ENCODE assay signal across 27 cellular contexts in genomic region chr12:119994892-119995658, GRCh38. TPM values are rescaled to one million over a fixed set of nuclear protein-coding genes. Genes with fewer than 3 reads are reported as not detected.
DNase-seq lines count a peak whose midpoint lies in the region; ATAC-seq and TF ChIP-seq lines count a peak whose summit lies in the region.
"Had no signal": no experiment of that assay in that cellular context is flagged by ENCODE, and none has a peak within 500 bp of the region (broad histone marks: within the 10 kb centered on the region; RNA-seq: fewer than 3 reads in every experiment).

No MANE protein-coding gene starts in this region.

- H2AFZ ChIP-seq in Karpas-422 (ENCODE audit: low read length): no peak overlapping the region

- H3K4me3 Mint-ChIP-seq in activated naive CD4-positive, alpha-beta T cell treated with anti-CD3 and anti-CD28 coated beads for 36 hours: no peak overlapping the region
- no peak overlapping the region for H3K4me3 Mint-ChIP-seq in T-helper 17 cell
- H3K4me3 Mint-ChIP-seq: stimulated activated memory B cell treated with anti-CD40 and anti-IgM and Interleukin-4, amounts not matched to agents 10 μg/mL and 1 μg/mL and 100 μg/mL, for 72 hours had no signal

- peaks cover 81% of the 10 kb centered on the region for H3K79me2 ChIP-seq in Karpas-422 (ENCODE audit: low read length)

- H3K27ac ChIP-seq in Karpas-422 (ENCODE audit: low read length) (peak overlapping the region; percentile 91), thyroid gland (no peak overlapping the region)
- H3K27ac ChIP-seq: epithelial cell of prostate, left ventricle myocardium inferior, neutrophil, upper lobe of left lung had no signal

- peaks cover 77% of the 10 kb centered on the region for H3K36me3 Mint-ChIP-seq in activated naive CD4-positive, alpha-beta T cell treated with anti-CD3 and anti-CD28 coated beads for 36 hours (ENCODE audit: low read depth)
- H3K36me3 Mint-ChIP-seq in T-helper 17 cell (ENCODE audit: low read depth): peaks cover 11% of the 10 kb centered on the region

- H3K4me1 ChIP-seq in Karpas-422 (ENCODE audit: low read length): peaks cover 49% of the 10 kb centered on the region
- peaks cover 10 to 13% of the 10 kb centered on the region in 2 donors for H3K4me1 ChIP-seq in thyroid gland

- H3K4me3 ChIP-seq in Karpas-422 (ENCODE audit: low read length): peak overlapping the region; percentile 18
- H3K4me3 ChIP-seq in thyroid gland (replicated peaks in 1 of 3): no peak overlapping the region
- H3K4me3 ChIP-seq: left ventricle myocardium inferior, upper lobe of left lung had no signal

- peak overlapping the region; percentile 24 for H3K27ac Mint-ChIP-seq in activated naive CD4-positive, alpha-beta T cell treated with anti-CD3 and anti-CD28 coated beads for 36 hours
- peak overlapping the region; percentile 66 for H3K27ac Mint-ChIP-seq in T-helper 17 cell
- H3K27ac Mint-ChIP-seq: progenitor cell of endocrine pancreas; stimulated activated memory B cell treated with anti-CD40 and anti-IgM and Interleukin-4, amounts not matched to agents 10 μg/mL and 1 μg/mL and 100 μg/mL, for 72 hours had no signal

- 0 out of 2 replicates have a peak, but pooled peaks cover 1% of the 10 kb centered on the region for H4K20me1 ChIP-seq in Karpas-422 (ENCODE audit: insufficient read depth, low read depth, low read length)

- no peaks in the 10 kb centered on the region for H3K9me3 Mint-ChIP-seq in activated naive CD4-positive, alpha-beta T cell treated with anti-CD3 and anti-CD28 coated beads for 36 hours
- H3K9me3 Mint-ChIP-seq: stimulated activated memory B cell treated with anti-CD40 and anti-IgM and Interleukin-4, amounts not matched to agents 10 μg/mL and 1 μg/mL and 100 μg/mL, for 72 hours had no signal

- H3K9me3 ChIP-seq in Karpas-422 (ENCODE audit: low read length) (no peaks in the 10 kb centered on the region), T-helper 17 cell (ENCODE audit: control insufficient read depth, low read length, poor library complexity, severe bottlenecking) (no peaks in the 10 kb centered on the region), thyroid gland (no peaks in the 10 kb centered on the region)
- H3K9me3 ChIP-seq: Caco-2, left ventricle myocardium inferior, neutrophil, upper lobe of left lung had no signal

- H3K9ac ChIP-seq in Karpas-422 (ENCODE audit: low read length): peak overlapping the region; percentile 6; the same call in 1 of the 2 replicates

- H3K4me2 ChIP-seq in Karpas-422 (ENCODE audit: low read depth, low read length, poor library complexity, severe bottlenecking): peak overlapping the region; percentile 56

- CTCF ChIA-PET in activated naive CD4-positive, alpha-beta T cell treated with anti-CD3 and anti-CD28 coated beads for 36 hours (lab: Charles Lee): no interaction called here

- DNase-seq in activated naive CD4-positive, alpha-beta T cell treated with anti-CD3 and anti-CD28 coated beads for 36 hours: no peak
- no peak for DNase-seq in activated naive CD4-positive, alpha-beta T cell treated with Interleukin-2 at 50 U/mL for 16 hours
- peak; percentile 51 for DNase-seq in Karpas-422
- no peak for DNase-seq in T-helper 17 cell
- DNase-seq in thyroid gland: peak; percentile 25 to 29
- no peak for DNase-seq in NCI-H146 treated with DMSO at 0.1 percent for 48 hours (lab: John Stamatoyannopoulos, UW; ENCODE audit: unreplicated experiment)
- no peak for DNase-seq in GM19240 (ENCODE audit: insufficient read length, low spot score)
- DNase-seq: activated CD4-positive, CD25-positive, alpha-beta regulatory T cell treated with anti-CD3 and anti-CD28 coated beads, Interleukin-2, amount 50 U/mL, for 72 hours; activated CD8-positive, alpha-beta memory T cell treated with anti-CD3 and anti-CD28 coated beads for 24 hours; activated naive CD4-positive, alpha-beta T cell; activated T-cell treated with anti-CD3 and anti-CD28 coated beads, Interleukin-2, amount 50 U/mL, for 1 hour; anterior cingulate cortex; C1 segment of cervical spinal cord; Caco-2; DND-41; left ventricle myocardium inferior; mesendoderm; NCI-H1092; NCI-H187; stimulated activated CD4-positive, alpha-beta T cell treated with anti-CD3 and anti-CD28 coated beads, Interleukin-4, amount 100 ng/mL, for 4 hours; substantia nigra had no signal

- TF ChIP-seq POLR2A in thyroid gland (IDR thresholded peaks at IDR 0.05): no peak

- peaks cover 76% of the 10 kb centered on the region for H3K4me1 Mint-ChIP-seq in activated naive CD4-positive, alpha-beta T cell treated with anti-CD3 and anti-CD28 coated beads for 36 hours (ENCODE audit: low read depth)
- H3K4me1 Mint-ChIP-seq in T-helper 17 cell: peaks cover 22% of the 10 kb centered on the region

- H3K27me3 ChIP-seq in Karpas-422 (ENCODE audit: low read length) (no peaks in the 10 kb centered on the region), thyroid gland (no peaks in the 10 kb centered on the region)

- no peak for ATAC-seq in T-helper 17 cell
- ATAC-seq: sciatic nerve; stimulated activated memory B cell treated with anti-CD40 and anti-IgM and Interleukin-4, amounts not matched to agents 10 μg/mL and 1 μg/mL and 100 μg/mL, for 72 hours had no signal

- no peak for TF ChIP-seq CTCF in thyroid gland (IDR thresholded peaks at IDR 0.05)

- intact Hi-C loops in activated naive CD4-positive, alpha-beta T cell treated with anti-CD3 and anti-CD28 coated beads for 36 hours (cut with micrococcal nuclease): loop anchor here (5.0 kb wide), 1 partner anchor 1037 kb away; no protein-coding TSS in a partner anchor
- intact Hi-C loops in thyroid gland (cut with DNase I): no loop called here

- H3K27me3 Mint-ChIP-seq in activated naive CD4-positive, alpha-beta T cell treated with anti-CD3 and anti-CD28 coated beads for 36 hours (ENCODE audit: low read depth): no peaks in the 10 kb centered on the region
- H3K27me3 Mint-ChIP-seq in T-helper 17 cell: no peaks in the 10 kb centered on the region
- H3K27me3 Mint-ChIP-seq: stimulated activated memory B cell treated with anti-CD40 and anti-IgM and Interleukin-4, amounts not matched to agents 10 μg/mL and 1 μg/mL and 100 μg/mL, for 72 hours had no signal

- peaks cover 29% of the 10 kb centered on the region for H3K36me3 ChIP-seq in Karpas-422 (ENCODE audit: insufficient read depth, low read length)
- no peaks in the 10 kb centered on the region for H3K36me3 ChIP-seq in thyroid gland
- H3K36me3 ChIP-seq: left ventricle myocardium inferior, neutrophil, upper lobe of left lung had no signal

- no peaks in the 10 kb centered on the region for H3K9me2 ChIP-seq in Karpas-422 (replicated peaks; ENCODE audit: insufficient read depth, low read length)

- 43 to 52% methylated on average over 3 of the region's 3 CpGs for WGBS in thyroid gland, 2 donors

RNA-seq across cellular contexts. Expression of gene BICDL1, which starts 6.0 kb away (rescaled TPM):
- total RNA-seq in activated naive CD4-positive, alpha-beta T cell treated with anti-CD3 and anti-CD28 coated beads for 36 hours: 100 to 1,000 TPM; 128 to 133 TPM
- total RNA-seq in Karpas-422 (2014; rRNA removed; shearing (Covaris generic); ENCODE audit: low replicate concordance): 28.5 and 57.6 TPM in 2 replicates
- total RNA-seq in T-helper 17 cell: 100 to 1,000 TPM; 135 to 146 TPM
- total RNA-seq in thyroid gland: 10 to 100 TPM; 10.5 to 81.8 (median 48.1) TPM

Comparison
In these comparisons a context has a peak if more than half of its experiments do, and no peak if none do; other contexts are left out.
1. DNase-seq: peak in Karpas-422 (single experiment) and thyroid gland (2 of 2); none in activated naive CD4-positive, alpha-beta T cell treated with anti-CD3 and anti-CD28 coated beads for 36 hours (single experiment), activated naive CD4-positive, alpha-beta T cell treated with Interleukin-2 at 50 U/mL for 16 hours (single experiment), T-helper 17 cell (0 of 3), NCI-H146 treated with DMSO at 0.1 percent for 48 hours (single experiment) and GM19240 (single experiment).